In genomic region chr3:1571736-1572135, GRCh38 we compare ENCODE assay signal across 32 cellular contexts.
"Had no signal": no experiment of that assay in that cellular context is flagged by ENCODE, and none has a peak within 500 bp of the region (broad histone marks: within the 10 kb centered on the region; RNA-seq: fewer than 3 reads in every experiment).

No MANE protein-coding gene starts in this region.

- H3K27ac ChIP-seq: adrenal gland, ascending aorta, body of pancreas, brain microvascular endothelial cell, breast epithelium, cardiac muscle cell had no signal

- H3K36me3 ChIP-seq: adrenal gland, ascending aorta, brain microvascular endothelial cell, breast epithelium, cardiac muscle cell had no signal

- ATAC-seq: activated naive CD4-positive, alpha-beta T cell treated with anti-CD3 and anti-CD28 coated beads, Interleukin-2, amount 50 U/mL, for 72 hours; activated naive CD8-positive, alpha-beta T cell treated with anti-CD3 and anti-CD28 coated beads, Interleukin-2, amount 50 U/mL, for 24 hours; activated T-cell treated with anti-CD3 and anti-CD28 coated beads, Interleukin-2, amount 50 U/mL, for 4 hours; activated T-cell treated with anti-CD3 and anti-CD28 coated beads, Interleukin-2, amount 50 U/mL, for 72 hours; activated T-helper 17 cell treated with anti-CD3 and anti-CD28 coated beads, Interleukin-2, amount 50 U/mL, for 72 hours; body of pancreas had no signal

- H3K4me1 ChIP-seq: adrenal gland, ascending aorta, body of pancreas, breast epithelium had no signal

- H3K9me3 ChIP-seq: adrenal gland, ascending aorta, body of pancreas, breast epithelium had no signal

- DNase-seq: activated effector memory CD4-positive, alpha-beta T cell treated with anti-CD3 and anti-CD28 coated beads, Interleukin-2, amount 50 U/mL, for 16 hours; activated effector memory CD4-positive, alpha-beta T cell treated with Interleukin-2 at 50 U/mL for 16 hours; activated gamma-delta T cell; activated gamma-delta T cell treated with Interleukin-2 at 50 U/mL for 16 hours; activated naive CD4-positive, alpha-beta T cell; activated naive CD4-positive, alpha-beta T cell treated with anti-CD3 and anti-CD28 coated beads for 36 hours; activated naive CD4-positive, alpha-beta T cell treated with anti-CD3 and anti-CD28 coated beads, Interleukin-2, amount 10 ng/mL, durations not matched to agents 7 days and 5 days; activated naive CD4-positive, alpha-beta T cell treated with anti-CD3 and anti-CD28 coated beads, Interleukin-2, amount 50 U/mL, for 16 hours; activated naive CD4-positive, alpha-beta T cell treated with Interleukin-2 at 50 U/mL for 16 hours; activated naive CD8-positive, alpha-beta T cell treated with anti-CD3 and anti-CD28 coated beads for 36 hours; activated naive CD8-positive, alpha-beta T cell treated with anti-CD3 and anti-CD28 coated beads, Interleukin-2, amount 10 ng/mL, durations not matched to agents 7 days and 5 days; activated naive CD8-positive, alpha-beta T cell treated with anti-CD3 and anti-CD28 coated beads, Interleukin-2, amount 50 U/mL, for 24 hours; activated T-cell treated with anti-CD3 and anti-CD28 coated beads, Interleukin-2, amount 50 U/mL, for 1 hour; activated T-cell treated with anti-CD3 and anti-CD28 coated beads, Interleukin-2, amount 50 U/mL, for 24 hours; activated T-cell treated with anti-CD3 and anti-CD28 coated beads, Interleukin-2, amount 50 U/mL, for 4 hours; activated T-cell treated with anti-CD3 and anti-CD28 coated beads, Interleukin-2, amount 50 U/mL, for 48 hours; activated T-cell treated with anti-CD3 and anti-CD28 coated beads, Interleukin-2, amount 50 U/mL, for 72 hours; adrenal gland; amniotic stem cell; amygdala; anterior cingulate cortex; aorta; body of pancreas; brain microvascular endothelial cell; caudate nucleus; central memory CD4-positive, alpha-beta T cell; cerebellar nuclear complex had no signal

- H3K4me3 ChIP-seq: adrenal gland, ascending aorta, body of pancreas, breast epithelium, cardiac muscle cell had no signal

- H3K27me3 ChIP-seq: adrenal gland, ascending aorta, body of pancreas, brain microvascular endothelial cell, breast epithelium, cardiac muscle cell had no signal
